ENCODE assay signal across 8 cellular contexts in genomic region chr12:61993734-61994345, GRCh38.
A peak's percentile ranks its signal among the peaks of the same experiment; 100 is the strongest.
DNase-seq lines count a peak whose midpoint lies in the region; ATAC-seq and TF ChIP-seq lines count a peak whose summit lies in the region.

No MANE protein-coding gene starts in this region.

- DNase-seq in BE2C (no peak), SK-MEL-5 (ENCODE audit: low read depth, low spot score) (peak; percentile 75), Right ventricle myocardium superior (no peak), stomach (no peak)
- DNase-seq in activated effector memory CD4-positive, alpha-beta T cell treated with Interleukin-2 at 50 U/mL for 16 hours, result no peak
- no peak for DNase-seq in activated T-cell treated with anti-CD3 and anti-CD28 coated beads, Interleukin-2, amount 50 U/mL, for 1 hour

- no peak for TF ChIP-seq POLR2A in stomach (IDR thresholded peaks at IDR 0.05)

- no peak overlapping the region for H3K4me3 ChIP-seq in BE2C (ENCODE audit: low read depth, low read length)
- H3K4me3 ChIP-seq in stomach, result no peak overlapping the region

- in situ Hi-C loops in SK-MEL-5 (cut with HindIII; ENCODE audit: low pct_unique_long_range_greater_than_20kb, low sequenced_read_pairs), result no loop called here

- H3K27me3 ChIP-seq in BE2C, result no peaks in the 10 kb centered on the region
- no peaks in the 10 kb centered on the region for H3K27me3 ChIP-seq in stomach

- no peaks in the 10 kb centered on the region for H3K36me3 ChIP-seq in BE2C
- H3K36me3 ChIP-seq in stomach, result no peaks in the 10 kb centered on the region

- intact Hi-C loops in Right ventricle myocardium superior (cut with DNase I), result no loop called here
- intact Hi-C loops in stomach (cut with DNase I; ENCODE audit: low total_unique reads), result no loop called here

- H3K27ac ChIP-seq in stomach, result no peak overlapping the region

- TF ChIP-seq CTCF in BE2C (IDR thresholded peaks at IDR 0.05; ENCODE audit: low read depth, low read length), result peak; percentile 40
- peak in 5 of 7 experiments; percentile 21 to 52 (median 36) for TF ChIP-seq CTCF in stomach (IDR thresholded peaks at IDR 0.05)

- 38 to 47% (median 41%) methylated on average over 2 of the region's 2 CpGs for WGBS in stomach, 5 donors

- H3K9me3 ChIP-seq in BE2C (no peaks in the 10 kb centered on the region), stomach (no peaks in the 10 kb centered on the region)

- TF ChIP-seq EP300 in stomach (IDR thresholded peaks at IDR 0.05), result no peak

- ATAC-seq in GM18861 (IDR thresholded peaks at IDR 0.05; ENCODE audit: unreplicated experiment), result peak; percentile 71
- peak; percentile 87 for ATAC-seq in HG03442 (IDR thresholded peaks at IDR 0.05; ENCODE audit: unreplicated experiment)
- ATAC-seq in Right ventricle myocardium superior (ENCODE audit: poor library complexity), result peak; percentile 73

- H3K4me1 ChIP-seq in BE2C (no peaks in the 10 kb centered on the region), stomach (peaks cover 0 to 2% (median 0%) of the 10 kb centered on the region in 4 donors)
